Comparison of ENCODE assay signal across 2 cellular contexts in the genomic region with DNA sequence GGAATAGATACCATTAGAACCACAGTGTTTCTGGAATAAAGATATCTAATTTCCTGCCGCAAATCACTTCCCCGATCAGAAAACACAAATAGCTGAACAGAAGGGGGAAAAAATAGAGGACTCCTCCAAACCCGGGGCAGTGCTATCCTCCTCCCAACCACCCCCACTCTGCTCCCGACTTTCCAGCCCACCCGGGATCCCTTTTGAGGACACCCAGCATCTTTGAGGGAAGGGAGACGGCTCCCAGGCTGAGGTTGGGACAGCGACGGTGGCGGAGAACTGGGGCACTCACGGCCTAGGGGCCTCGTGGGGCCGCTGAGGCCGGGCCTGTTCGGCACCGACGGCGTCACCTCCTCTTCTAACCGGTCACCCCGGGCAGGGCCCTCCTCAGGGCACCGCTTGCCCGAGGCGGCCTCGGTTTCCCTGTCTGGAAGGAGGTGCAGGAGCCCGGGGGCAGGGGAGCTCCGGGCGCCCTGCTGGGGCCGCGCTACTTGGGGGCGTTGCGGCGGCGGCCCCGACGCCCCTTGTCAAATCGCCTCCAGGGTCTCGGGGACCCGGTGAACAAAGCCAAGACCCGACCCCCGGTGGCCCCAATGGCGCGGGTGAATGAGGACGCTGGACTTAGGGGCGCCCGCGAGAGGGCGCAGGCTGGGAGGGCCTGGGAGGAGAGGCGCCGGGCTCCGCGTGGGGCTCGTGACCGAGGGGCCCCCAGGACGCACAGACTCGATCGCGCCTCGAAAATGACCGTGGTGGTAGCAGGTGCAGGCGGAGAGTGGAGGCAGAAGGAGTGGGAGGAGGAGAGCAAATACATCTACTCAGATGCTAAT.
TF ChIP-seq lines count a peak whose summit lies in the region.

No MANE protein-coding gene starts in this region.

TF ChIP-seq in GM12878, 131 proteins besides CTCF, POLR2A, EP300 and RAD21:
- no peak for TF ChIP-seq POLR2AphosphoS5 (IDR thresholded peaks at IDR 0.05; ENCODE audit: low read length)
- TF ChIP-seq YY1 (IDR thresholded peaks at IDR 0.05; ENCODE audit: low read depth, low read length): no peak
- no peak for TF ChIP-seq ZNF207 (IDR thresholded peaks at IDR 0.05; ENCODE audit: borderline replicate concordance)
- no peak for TF ChIP-seq TBL1XR1 (IDR thresholded peaks at IDR 0.05; ENCODE audit: low read depth, low read length)
- TF ChIP-seq, protein P1, sequence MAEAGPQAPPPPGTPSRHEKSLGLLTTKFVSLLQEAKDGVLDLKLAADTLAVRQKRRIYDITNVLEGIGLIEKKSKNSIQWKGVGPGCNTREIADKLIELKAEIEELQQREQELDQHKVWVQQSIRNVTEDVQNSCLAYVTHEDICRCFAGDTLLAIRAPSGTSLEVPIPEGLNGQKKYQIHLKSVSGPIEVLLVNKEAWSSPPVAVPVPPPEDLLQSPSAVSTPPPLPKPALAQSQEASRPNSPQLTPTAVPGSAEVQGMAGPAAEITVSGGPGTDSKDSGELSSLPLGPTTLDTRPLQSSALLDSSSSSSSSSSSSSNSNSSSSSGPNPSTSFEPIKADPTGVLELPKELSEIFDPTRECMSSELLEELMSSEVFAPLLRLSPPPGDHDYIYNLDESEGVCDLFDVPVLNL (IDR thresholded peaks at IDR 0.05; ENCODE audit: low read depth, low read length): no peak
- no peak for TF ChIP-seq SREBF1 (IDR thresholded peaks at IDR 0.05; ENCODE audit: low read length)
- no peak for TF ChIP-seq FOXK2 (IDR thresholded peaks at IDR 0.05)
- no peak for TF ChIP-seq CBX5 (IDR thresholded peaks at IDR 0.05; ENCODE audit: low read depth)
- TF ChIP-seq MEF2B (IDR thresholded peaks at IDR 0.05; ENCODE audit: partially characterized antibody, poor library complexity, severe bottlenecking): no peak
- TF ChIP-seq, protein P2, sequence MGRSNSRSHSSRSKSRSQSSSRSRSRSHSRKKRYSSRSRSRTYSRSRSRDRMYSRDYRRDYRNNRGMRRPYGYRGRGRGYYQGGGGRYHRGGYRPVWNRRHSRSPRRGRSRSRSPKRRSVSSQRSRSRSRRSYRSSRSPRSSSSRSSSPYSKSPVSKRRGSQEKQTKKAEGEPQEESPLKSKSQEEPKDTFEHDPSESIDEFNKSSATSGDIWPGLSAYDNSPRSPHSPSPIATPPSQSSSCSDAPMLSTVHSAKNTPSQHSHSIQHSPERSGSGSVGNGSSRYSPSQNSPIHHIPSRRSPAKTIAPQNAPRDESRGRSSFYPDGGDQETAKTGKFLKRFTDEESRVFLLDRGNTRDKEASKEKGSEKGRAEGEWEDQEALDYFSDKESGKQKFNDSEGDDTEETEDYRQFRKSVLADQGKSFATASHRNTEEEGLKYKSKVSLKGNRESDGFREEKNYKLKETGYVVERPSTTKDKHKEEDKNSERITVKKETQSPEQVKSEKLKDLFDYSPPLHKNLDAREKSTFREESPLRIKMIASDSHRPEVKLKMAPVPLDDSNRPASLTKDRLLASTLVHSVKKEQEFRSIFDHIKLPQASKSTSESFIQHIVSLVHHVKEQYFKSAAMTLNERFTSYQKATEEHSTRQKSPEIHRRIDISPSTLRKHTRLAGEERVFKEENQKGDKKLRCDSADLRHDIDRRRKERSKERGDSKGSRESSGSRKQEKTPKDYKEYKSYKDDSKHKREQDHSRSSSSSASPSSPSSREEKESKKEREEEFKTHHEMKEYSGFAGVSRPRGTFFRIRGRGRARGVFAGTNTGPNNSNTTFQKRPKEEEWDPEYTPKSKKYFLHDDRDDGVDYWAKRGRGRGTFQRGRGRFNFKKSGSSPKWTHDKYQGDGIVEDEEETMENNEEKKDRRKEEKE (IDR thresholded peaks at IDR 0.05): no peak

TF ChIP-seq in HepG2, 621 proteins besides CTCF, POLR2A, EP300 and RAD21:
- TF ChIP-seq, protein P3, sequence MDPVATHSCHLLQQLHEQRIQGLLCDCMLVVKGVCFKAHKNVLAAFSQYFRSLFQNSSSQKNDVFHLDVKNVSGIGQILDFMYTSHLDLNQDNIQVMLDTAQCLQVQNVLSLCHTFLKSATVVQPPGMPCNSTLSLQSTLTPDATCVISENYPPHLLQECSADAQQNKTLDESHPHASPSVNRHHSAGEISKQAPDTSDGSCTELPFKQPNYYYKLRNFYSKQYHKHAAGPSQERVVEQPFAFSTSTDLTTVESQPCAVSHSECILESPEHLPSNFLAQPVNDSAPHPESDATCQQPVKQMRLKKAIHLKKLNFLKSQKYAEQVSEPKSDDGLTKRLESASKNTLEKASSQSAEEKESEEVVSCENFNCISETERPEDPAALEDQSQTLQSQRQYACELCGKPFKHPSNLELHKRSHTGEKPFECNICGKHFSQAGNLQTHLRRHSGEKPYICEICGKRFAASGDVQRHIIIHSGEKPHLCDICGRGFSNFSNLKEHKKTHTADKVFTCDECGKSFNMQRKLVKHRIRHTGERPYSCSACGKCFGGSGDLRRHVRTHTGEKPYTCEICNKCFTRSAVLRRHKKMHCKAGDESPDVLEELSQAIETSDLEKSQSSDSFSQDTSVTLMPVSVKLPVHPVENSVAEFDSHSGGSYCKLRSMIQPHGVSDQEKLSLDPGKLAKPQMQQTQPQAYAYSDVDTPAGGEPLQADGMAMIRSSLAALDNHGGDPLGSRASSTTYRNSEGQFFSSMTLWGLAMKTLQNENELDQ (CRISPR knock-in tag; IDR thresholded peaks at IDR 0.05; ENCODE audit: borderline replicate concordance): no peak
- TF ChIP-seq MLLT10 (CRISPR knock-in tag; IDR thresholded peaks at IDR 0.05): no peak
- TF ChIP-seq, protein P4, sequence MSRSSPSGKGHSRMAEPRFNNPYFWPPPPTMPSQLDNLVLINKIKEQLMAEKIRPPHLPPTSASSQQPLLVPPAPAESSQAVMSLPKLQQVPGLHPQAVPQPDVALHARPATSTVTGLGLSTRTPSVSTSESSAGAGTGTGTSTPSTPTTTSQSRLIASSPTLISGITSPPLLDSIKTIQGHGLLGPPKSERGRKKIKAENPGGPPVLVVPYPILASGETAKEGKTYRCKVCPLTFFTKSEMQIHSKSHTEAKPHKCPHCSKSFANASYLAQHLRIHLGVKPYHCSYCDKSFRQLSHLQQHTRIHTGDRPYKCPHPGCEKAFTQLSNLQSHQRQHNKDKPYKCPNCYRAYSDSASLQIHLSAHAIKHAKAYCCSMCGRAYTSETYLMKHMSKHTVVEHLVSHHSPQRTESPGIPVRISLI (CRISPR knock-in tag; IDR thresholded peaks at IDR 0.05; ENCODE audit: borderline replicate concordance): no peak
- TF ChIP-seq, protein P5, sequence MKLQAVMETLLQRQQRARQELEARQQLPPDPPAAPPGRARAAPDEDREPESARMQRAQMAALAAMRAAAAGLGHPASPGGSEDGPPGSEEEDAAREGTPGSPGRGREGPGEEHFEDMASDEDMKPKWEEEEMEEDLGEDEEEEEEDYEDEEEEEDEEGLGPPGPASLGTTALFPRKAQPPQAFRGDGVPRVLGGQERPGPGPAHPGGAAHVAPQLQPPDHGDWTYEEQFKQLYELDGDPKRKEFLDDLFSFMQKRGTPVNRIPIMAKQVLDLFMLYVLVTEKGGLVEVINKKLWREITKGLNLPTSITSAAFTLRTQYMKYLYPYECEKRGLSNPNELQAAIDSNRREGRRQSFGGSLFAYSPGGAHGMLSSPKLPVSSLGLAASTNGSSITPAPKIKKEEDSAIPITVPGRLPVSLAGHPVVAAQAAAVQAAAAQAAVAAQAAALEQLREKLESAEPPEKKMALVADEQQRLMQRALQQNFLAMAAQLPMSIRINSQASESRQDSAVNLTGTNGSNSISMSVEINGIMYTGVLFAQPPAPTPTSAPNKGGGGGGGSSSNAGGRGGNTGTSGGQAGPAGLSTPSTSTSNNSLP (IDR thresholded peaks at IDR 0.05; ENCODE audit: low read depth, low read length): no peak
- TF ChIP-seq, protein P6, sequence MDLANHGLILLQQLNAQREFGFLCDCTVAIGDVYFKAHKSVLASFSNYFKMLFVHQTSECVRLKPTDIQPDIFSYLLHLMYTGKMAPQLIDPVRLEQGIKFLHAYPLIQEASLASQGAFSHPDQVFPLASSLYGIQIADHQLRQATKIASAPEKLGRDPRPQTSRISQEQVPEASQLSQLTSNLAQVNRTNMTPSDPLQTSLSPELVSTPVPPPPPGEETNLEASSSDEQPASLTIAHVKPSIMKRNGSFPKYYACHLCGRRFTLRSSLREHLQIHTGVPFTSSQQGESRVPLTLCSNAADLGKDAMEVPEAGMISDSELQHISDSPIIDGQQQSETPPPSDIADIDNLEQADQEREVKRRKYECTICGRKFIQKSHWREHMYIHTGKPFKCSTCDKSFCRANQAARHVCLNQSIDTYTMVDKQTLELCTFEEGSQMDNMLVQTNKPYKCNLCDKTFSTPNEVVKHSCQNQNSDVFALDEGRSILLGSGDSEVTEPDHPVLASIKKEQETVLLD (CRISPR knock-in tag; IDR thresholded peaks at IDR 0.05; ENCODE audit: low read depth): no peak
- TF ChIP-seq, protein P7, sequence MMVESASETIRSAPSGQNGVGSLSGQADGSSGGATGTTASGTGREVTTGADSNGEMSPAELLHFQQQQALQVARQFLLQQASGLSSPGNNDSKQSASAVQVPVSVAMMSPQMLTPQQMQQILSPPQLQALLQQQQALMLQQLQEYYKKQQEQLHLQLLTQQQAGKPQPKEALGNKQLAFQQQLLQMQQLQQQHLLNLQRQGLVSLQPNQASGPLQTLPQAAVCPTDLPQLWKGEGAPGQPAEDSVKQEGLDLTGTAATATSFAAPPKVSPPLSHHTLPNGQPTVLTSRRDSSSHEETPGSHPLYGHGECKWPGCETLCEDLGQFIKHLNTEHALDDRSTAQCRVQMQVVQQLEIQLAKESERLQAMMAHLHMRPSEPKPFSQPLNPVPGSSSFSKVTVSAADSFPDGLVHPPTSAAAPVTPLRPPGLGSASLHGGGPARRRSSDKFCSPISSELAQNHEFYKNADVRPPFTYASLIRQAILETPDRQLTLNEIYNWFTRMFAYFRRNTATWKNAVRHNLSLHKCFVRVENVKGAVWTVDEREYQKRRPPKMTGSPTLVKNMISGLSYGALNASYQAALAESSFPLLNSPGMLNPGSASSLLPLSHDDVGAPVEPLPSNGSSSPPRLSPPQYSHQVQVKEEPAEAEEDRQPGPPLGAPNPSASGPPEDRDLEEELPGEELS (CRISPR knock-in tag; IDR thresholded peaks at IDR 0.05): no peak
